Comparison of ENCODE assay signal across 17 cellular contexts in the genomic region with DNA sequence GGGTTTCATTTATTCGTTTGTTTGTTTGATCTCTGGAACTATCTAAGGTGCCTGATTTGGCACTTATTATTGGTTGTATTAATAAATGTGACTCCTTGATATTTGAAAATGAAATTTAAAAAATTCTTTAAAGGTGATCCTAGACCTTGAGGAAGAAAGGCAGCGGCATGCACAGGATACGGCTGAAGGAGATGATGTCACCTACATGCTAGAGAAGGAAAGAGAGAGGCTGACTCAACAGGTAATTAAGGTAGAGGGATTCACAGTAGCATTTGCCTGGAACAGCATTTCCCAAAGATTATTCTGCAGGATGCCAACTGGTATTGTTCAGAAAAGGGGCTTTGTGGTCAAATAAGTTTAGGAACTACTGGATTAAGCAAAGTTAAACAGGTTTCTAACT. TPM values are rescaled to one million over a fixed set of nuclear protein-coding genes. Genes with fewer than 3 reads are reported as not detected.
"Had no signal": no experiment of that assay in that cellular context is flagged by ENCODE, and none has a peak within 500 bp of the region (broad histone marks: within the 10 kb centered on the region; RNA-seq: fewer than 3 reads in every experiment).

No MANE protein-coding gene starts in this region.

- H3K27me3 ChIP-seq: adrenal gland, neutrophil had no signal

- H3K27ac ChIP-seq: adrenal gland, neutrophil, parathyroid adenoma had no signal

- DNase-seq: activated CD4-positive, alpha-beta T cell treated with anti-CD3 and anti-CD28 coated beads for 36 hours; activated CD4-positive, alpha-beta T cell treated with anti-CD3 and anti-CD28 coated beads, Interleukin-2, amount 50 U/mL, for 48 hours; activated gamma-delta T cell treated with Interleukin-2 at 50 U/mL for 16 hours; adrenal gland; effector CD8-positive, alpha-beta T cell; head of caudate nucleus; kidney; natural killer cell; stimulated activated naive CD4-positive, alpha-beta T cell had no signal

- H3K79me2 ChIP-seq: parathyroid adenoma had no signal

- H3K4me1 ChIP-seq: parathyroid adenoma had no signal

- H3K9me3 ChIP-seq: adrenal gland, neutrophil had no signal

- H3K4me3 ChIP-seq: adrenal gland had no signal

- FAIRE-seq: astrocyte, endothelial cell of umbilical vein, frontal cortex, kidney had no signal

- H3K36me3 ChIP-seq: neutrophil had no signal

- ATAC-seq: activated CD4-positive, alpha-beta T cell treated with anti-CD3 and anti-CD28 coated beads for 36 hours; activated naive CD4-positive, alpha-beta T cell treated with anti-CD3 and anti-CD28 coated beads, Interleukin-2, amount 50 U/mL, for 72 hours; natural killer cell; WTC11 had no signal

- H3K9ac ChIP-seq: parathyroid adenoma had no signal

- H2AFZ ChIP-seq: parathyroid adenoma had no signal

RNA-seq across cellular contexts. Expression of a gene that starts 54.4 kb away (rescaled TPM):
- total RNA-seq: T-helper 2 cell treated with Interferon-gamma antibody and Interleukin-4, amounts not matched to agents 100 ng/mL and 5 ng/mL, for 36 hours had no signal
